ENCODE assay signal across 16 cellular contexts in genomic region chr14:63787995-63788946, GRCh38.
DNase-seq lines count a peak whose midpoint lies in the region; ATAC-seq and TF ChIP-seq lines count a peak whose summit lies in the region.
"Had no signal": no experiment of that assay in that cellular context is flagged by ENCODE, and none has a peak within 500 bp of the region (broad histone marks: within the 10 kb centered on the region; RNA-seq: fewer than 3 reads in every experiment).

No MANE protein-coding gene starts in this region.

- H3K9me3 ChIP-seq in heart left ventricle, result no peaks in the 10 kb centered on the region
- no peaks in the 10 kb centered on the region for H3K9me3 ChIP-seq in right atrium auricular region
- no peaks in the 10 kb centered on the region for H3K9me3 ChIP-seq in neural progenitor cell (ENCODE audit: low read depth)
- no peaks in the 10 kb centered on the region for H3K9me3 ChIP-seq in body of pancreas
- H3K9me3 ChIP-seq: prostate gland had no signal

- peak in 2 of 4 donors; percentile 26 to 62 for ATAC-seq in heart left ventricle
- no peak for ATAC-seq in GM18868 (IDR thresholded peaks at IDR 0.05; ENCODE audit: unreplicated experiment)
- no peak for ATAC-seq in body of pancreas

- intact Hi-C loops in heart left ventricle (cut with DNase I), result no loop called here
- intact Hi-C loops in body of pancreas (cut with DNase I), result no loop called here

- H3K27ac Mint-ChIP-seq in neural progenitor cell, result no peak overlapping the region
- H3K27ac Mint-ChIP-seq: stimulated activated effector memory CD8-positive, alpha-beta T cell treated with anti-CD3 and anti-CD28 coated beads, Interleukin-12 subunit alpha, Interleukin-12 subunit beta, amount 100 ng/mL, for 72 hours had no signal

- 37 to 67% (median 54%) methylated on average over 12 to 27 of the region's 27 CpGs for WGBS in heart left ventricle, 4 donors
- 65 to 87% methylated on average over 12 to 27 of the region's 27 CpGs for WGBS in body of pancreas, 2 donors

- peaks cover 2% of the 10 kb centered on the region for H3K27me3 Mint-ChIP-seq in neural progenitor cell (ENCODE audit: insufficient read depth, low read depth)

- no peak overlapping the region for H3K27ac ChIP-seq in heart left ventricle
- H3K27ac ChIP-seq in right atrium auricular region, result no peak overlapping the region
- no peak overlapping the region for H3K27ac ChIP-seq in neural progenitor cell
- no peak overlapping the region for H3K27ac ChIP-seq in body of pancreas
- H3K27ac ChIP-seq in substantia nigra (ENCODE audit: low read depth, low read length, poor library complexity, severe bottlenecking), result no peak overlapping the region
- H3K27ac ChIP-seq: hepatocyte, prostate gland had no signal

- no peak overlapping the region for H3K9ac ChIP-seq in neural progenitor cell

- TF ChIP-seq POLR2A in heart left ventricle (IDR thresholded peaks at IDR 0.05) (no peak), erythroblast (IDR thresholded peaks at IDR 0.05; ENCODE audit: low read length) (no peak), body of pancreas (IDR thresholded peaks at IDR 0.05) (no peak)

- DNase-seq in heart left ventricle, result no peak
- no peak for DNase-seq in right atrium auricular region (ENCODE audit: low spot score)
- peak; percentile 14 for DNase-seq in neural progenitor cell (ENCODE audit: low spot score)
- DNase-seq in erythroblast (lab: John Stamatoyannopoulos, UW), result no peak
- DNase-seq in body of pancreas, result no peak
- no peak for DNase-seq in substantia nigra (lab: John Stamatoyannopoulos, UW)
- DNase-seq: activated CD4-positive, alpha-beta T cell treated with anti-CD3 and anti-CD28 coated beads, Interleukin-2, amount 50 U/mL, for 1 hour; activated T-cell treated with anti-CD3 and anti-CD28 coated beads, Interleukin-2, amount 50 U/mL, for 48 hours; Calu3; NCI-H226; stimulated activated CD4-positive, alpha-beta T cell treated with anti-CD3 and anti-CD28 coated beads, Interleukin-4, amount 100 ng/mL, for 4 hours had no signal

- H3K4me1 Mint-ChIP-seq in neural progenitor cell, result no peaks in the 10 kb centered on the region
- H3K4me1 Mint-ChIP-seq: stimulated activated effector memory CD8-positive, alpha-beta T cell treated with anti-CD3 and anti-CD28 coated beads, Interleukin-12 subunit alpha, Interleukin-12 subunit beta, amount 100 ng/mL, for 72 hours had no signal

- H3K4me3 ChIP-seq in heart left ventricle (peak overlapping the region in 8 of 12 donors; percentile 11 to 45 (median 22)), right atrium auricular region (no peak overlapping the region), WI38 (ENCODE audit: low read depth, low read length) (0 out of 2 replicates have a peak overlapping the region, but pooled peaks have one; percentile 27), neural progenitor cell (no peak overlapping the region), body of pancreas (no peak overlapping the region)
- H3K4me3 ChIP-seq: hepatocyte, prostate gland had no signal

- no peaks in the 10 kb centered on the region for H3K9me3 Mint-ChIP-seq in neural progenitor cell
- H3K9me3 Mint-ChIP-seq: stimulated activated effector memory CD8-positive, alpha-beta T cell treated with anti-CD3 and anti-CD28 coated beads, Interleukin-12 subunit alpha, Interleukin-12 subunit beta, amount 100 ng/mL, for 72 hours had no signal

- H2AFZ ChIP-seq in neural progenitor cell (replicated peaks), result peak overlapping the region; percentile 93
- H2AFZ ChIP-seq: hepatocyte had no signal

- H3K27me3 ChIP-seq in heart left ventricle (peaks cover 0 to 5% (median 0%) of the 10 kb centered on the region in 9 donors), right atrium auricular region (no peaks in the 10 kb centered on the region), neural progenitor cell (no peaks in the 10 kb centered on the region), body of pancreas (no peaks in the 10 kb centered on the region)
- H3K27me3 ChIP-seq: hepatocyte had no signal

- no peaks in the 10 kb centered on the region for H4K20me1 ChIP-seq in neural progenitor cell (ENCODE audit: low read depth)

- no peak overlapping the region for H3K4me3 Mint-ChIP-seq in neural progenitor cell
- H3K4me3 Mint-ChIP-seq: stimulated activated effector memory CD8-positive, alpha-beta T cell treated with anti-CD3 and anti-CD28 coated beads, Interleukin-12 subunit alpha, Interleukin-12 subunit beta, amount 100 ng/mL, for 72 hours had no signal

- H3K79me2 ChIP-seq in neural progenitor cell (ENCODE audit: low read depth), result no peaks in the 10 kb centered on the region
- H3K79me2 ChIP-seq: hepatocyte had no signal

- H3K4me1 ChIP-seq in heart left ventricle, result peaks cover 0 to 6% (median 0%) of the 10 kb centered on the region in 12 donors
- H3K4me1 ChIP-seq in right atrium auricular region, result no peaks in the 10 kb centered on the region
- peaks cover 7% of the 10 kb centered on the region for H3K4me1 ChIP-seq in neural progenitor cell
- no peaks in the 10 kb centered on the region for H3K4me1 ChIP-seq in body of pancreas
- H3K4me1 ChIP-seq: prostate gland had no signal

- no peaks in the 10 kb centered on the region for H3K36me3 Mint-ChIP-seq in neural progenitor cell
- H3K36me3 Mint-ChIP-seq: stimulated activated effector memory CD8-positive, alpha-beta T cell treated with anti-CD3 and anti-CD28 coated beads, Interleukin-12 subunit alpha, Interleukin-12 subunit beta, amount 100 ng/mL, for 72 hours had no signal

- peak overlapping the region; percentile 4 for H3K4me2 ChIP-seq in neural progenitor cell
- H3K4me2 ChIP-seq: hepatocyte had no signal

- H3F3A ChIP-seq in neural progenitor cell (ENCODE audit: low read depth), result no peaks in the 10 kb centered on the region

- TF ChIP-seq CTCF in heart left ventricle (IDR thresholded peaks at IDR 0.05), result no peak
- no peak for TF ChIP-seq CTCF in right atrium auricular region (IDR thresholded peaks at IDR 0.05)
- no peak for TF ChIP-seq CTCF in WI38 (IDR thresholded peaks at IDR 0.05; ENCODE audit: low read depth, low read length)
- no peak for TF ChIP-seq CTCF in neural progenitor cell (IDR thresholded peaks at IDR 0.05)
- no peak for TF ChIP-seq CTCF in body of pancreas (IDR thresholded peaks at IDR 0.05)

- H3K36me3 ChIP-seq in heart left ventricle (no peaks in the 10 kb centered on the region), right atrium auricular region (no peaks in the 10 kb centered on the region), neural progenitor cell (no peaks in the 10 kb centered on the region), body of pancreas (replicated peaks in 1 of 2; ENCODE audit: insufficient read depth in 1 of 2, low read depth in 2 of 2) (no peaks in the 10 kb centered on the region)
- H3K36me3 ChIP-seq: prostate gland had no signal

Comparison
In these comparisons a context has a peak if more than half of its experiments do, and no peak if none do; other contexts are left out.
1. H3K4me3 ChIP-seq: peak in heart left ventricle (8 of 12) and WI38 (single experiment); none in right atrium auricular region (0 of 2), neural progenitor cell (single experiment) and body of pancreas (0 of 2).